10 cellular contexts compared by ENCODE assay signal in genomic region chr1:64861611-64862010, GRCh38.
DNase-seq lines count a peak whose midpoint lies in the region; ATAC-seq, FAIRE-seq and TF ChIP-seq lines count a peak whose summit lies in the region.
"Had no signal": no experiment of that assay in that cellular context is flagged by ENCODE, and none has a peak within 500 bp of the region (broad histone marks: within the 10 kb centered on the region; RNA-seq: fewer than 3 reads in every experiment).

No MANE protein-coding gene starts in this region.

- BruUV-seq in A673 (replicated peaks; lab: Mats Ljungman, UMichigan): no TSS peak

- ATAC-seq in left lobe of liver: peak; percentile 56

- H3K4me1 ChIP-seq in A673 (ENCODE audit: insufficient read depth, low read length, poor library complexity, severe bottlenecking): peaks cover 20% of the 10 kb centered on the region
- no peaks in the 10 kb centered on the region for H3K4me1 ChIP-seq in adipocyte (ENCODE audit: control insufficient read depth, insufficient read depth, low read length)

- DNase-seq in A673 (ENCODE audit: low spot score) (peak; percentile 17), H7 (peak; percentile 87), adipocyte (ENCODE audit: low read depth) (peak; percentile 55), left lobe of liver (ENCODE audit: low spot score) (no peak), GM12891 (ENCODE audit: insufficient read length, low spot score) (no peak), NCI-H1694 (lab: John Stamatoyannopoulos, UW) (no peak), OCI-M2 (lab: John Stamatoyannopoulos, UW; ENCODE audit: unreplicated experiment) (no peak), SKM-1 (lab: John Stamatoyannopoulos, UW; ENCODE audit: unreplicated experiment) (no peak)
- DNase-seq: anterior cingulate cortex, MG63 had no signal

- no peak for TF ChIP-seq CTCF in A673 (conservative IDR thresholded peaks at IDR 0.05; ENCODE audit: low read depth, low read length)

- intact Hi-C loops in A673 (cut with micrococcal nuclease; ENCODE audit: unreplicated experiment): no loop called here

- H3K4me3 ChIP-seq in A673 (ENCODE audit: low read depth, low read length, poor library complexity, severe bottlenecking): no peak overlapping the region
- no peak overlapping the region for H3K4me3 ChIP-seq in H7 (ENCODE audit: insufficient read depth, low read depth, low read length)
- no peak overlapping the region for H3K4me3 ChIP-seq in adipocyte (ENCODE audit: low read length)
- H3K4me3 ChIP-seq: MG63 had no signal

- CTCF ChIA-PET in A673 (lab: Charles Lee): no interaction called here

- H3K9ac ChIP-seq in adipocyte (ENCODE audit: low read length): no peak overlapping the region

- H3K9me3 ChIP-seq in A673 (ENCODE audit: low read depth, low read length, poor library complexity, severe bottlenecking) (no peaks in the 10 kb centered on the region), adipocyte (ENCODE audit: control insufficient read depth, low read length) (no peaks in the 10 kb centered on the region)
- H3K9me3 ChIP-seq: MG63 had no signal

- POLR2A ChIA-PET in A673 (lab: Charles Lee; ENCODE audit: low non-redundant PET): no interaction called here

- no peak for FAIRE-seq in GM12891 (lab: Jason Lieb, UNC)

- TF ChIP-seq POLR2A in GM12891 (IDR thresholded peaks at IDR 0.05; ENCODE audit: low read depth, low read length): no peak

- no peak overlapping the region for H3K27ac ChIP-seq in A673 (ENCODE audit: low read depth, low read length, poor library complexity, severe bottlenecking)

- H3K27me3 ChIP-seq in A673 (replicated peaks; ENCODE audit: insufficient read depth, low read depth, low read length, poor library complexity) (no peaks in the 10 kb centered on the region), H7 (ENCODE audit: control insufficient read depth, insufficient read depth, low read length) (no peaks in the 10 kb centered on the region), adipocyte (replicated peaks; ENCODE audit: control insufficient read depth, insufficient read depth, low read length) (no peaks in the 10 kb centered on the region)
- H3K27me3 ChIP-seq: MG63 had no signal

- H3K36me3 ChIP-seq in A673 (ENCODE audit: insufficient read depth, low read length, poor library complexity, severe bottlenecking) (peaks cover 93% of the 10 kb centered on the region), H7 (replicated peaks; ENCODE audit: control insufficient read depth, insufficient read depth, low read length) (peaks cover 2% of the 10 kb centered on the region), adipocyte (ENCODE audit: control insufficient read depth, insufficient read depth, low read length, severe bottlenecking) (peaks cover 95% of the 10 kb centered on the region)

TF ChIP-seq in GM12891, 5 proteins besides CTCF, POLR2A, EP300 and RAD21:
- TF ChIP-seq SPI1 (IDR thresholded peaks at IDR 0.05; ENCODE audit: low read depth, low read length) (no peak), POU2F2 (IDR thresholded peaks at IDR 0.05; ENCODE audit: low read depth, low read length) (no peak), TAF1 (IDR thresholded peaks at IDR 0.05; ENCODE audit: low read depth, low read length) (no peak), PAX5 (IDR thresholded peaks at IDR 0.05; ENCODE audit: insufficient read depth, low read length, severe bottlenecking) (no peak), POLR2AphosphoS5 (IDR thresholded peaks at IDR 0.05; ENCODE audit: low read depth, low read length) (no peak)

Comparison
In these comparisons a context has a peak if more than half of its experiments do, and no peak if none do; other contexts are left out.
1. DNase-seq: peak in A673 (single experiment), H7 (single experiment) and adipocyte (single experiment); none in left lobe of liver (single experiment), GM12891 (single experiment), NCI-H1694 (single experiment), OCI-M2 (single experiment) and SKM-1 (single experiment).